In the genomic region with DNA sequence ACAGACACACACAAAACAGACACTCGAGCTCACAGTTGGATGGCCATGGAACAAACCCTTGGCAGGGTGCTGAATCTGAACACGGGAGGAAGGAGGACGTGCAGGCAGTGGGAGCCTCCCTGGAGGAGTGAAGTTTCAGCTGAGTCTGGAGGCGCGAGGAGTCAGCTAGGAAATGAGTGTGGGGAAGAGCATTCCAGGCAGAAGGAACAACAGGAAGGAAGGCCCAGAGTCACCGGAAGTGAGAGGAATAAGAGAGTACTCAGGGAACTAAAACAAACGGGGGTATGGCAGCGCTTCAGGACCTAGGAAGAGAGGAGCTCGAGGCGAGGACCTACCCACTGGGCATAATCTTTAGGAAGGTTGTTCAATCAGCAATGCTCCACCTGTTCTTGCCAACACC, we compare ENCODE assay signal across 25 cellular contexts.
A peak's percentile ranks its signal among the peaks of the same experiment; 100 is the strongest.
DNase-seq lines count a peak whose midpoint lies in the region; ATAC-seq and TF ChIP-seq lines count a peak whose summit lies in the region.
"Had no signal": no experiment of that assay in that cellular context is flagged by ENCODE, and none has a peak within 500 bp of the region (broad histone marks: within the 10 kb centered on the region; RNA-seq: fewer than 3 reads in every experiment).

No MANE protein-coding gene starts in this region.

- H3K4me3 ChIP-seq in BLaER1, result no peak overlapping the region
- H3K4me3 ChIP-seq in Loucy (ENCODE audit: low read length, poor library complexity, severe bottlenecking), result no peak overlapping the region
- H3K4me3 ChIP-seq: prostate gland, testis had no signal

- TF ChIP-seq CTCF in Loucy (conservative IDR thresholded peaks at IDR 0.05; ENCODE audit: low read length), result no peak
- no peak for TF ChIP-seq CTCF in endothelial cell (IDR thresholded peaks at IDR 0.05; ENCODE audit: unreplicated experiment)

- H3K9ac ChIP-seq in BLaER1, result no peak overlapping the region
- H3K9ac ChIP-seq in Loucy (ENCODE audit: low read depth, low read length, poor library complexity, severe bottlenecking), result no peak overlapping the region

- H3K9me3 Mint-ChIP-seq in T-helper 1 cell treated with Interleukin-12 subunit alpha and Interleukin-12 subunit beta and Interleukin-4 antibody, amounts not matched to agents 30 μg/mL and 1 μg/mL, for 36 hours, result no peaks in the 10 kb centered on the region
- peaks cover 0 to 2% of the 10 kb centered on the region in 2 donors for H3K9me3 Mint-ChIP-seq in effector memory CD8-positive, alpha-beta T cell
- no peaks in the 10 kb centered on the region for H3K9me3 Mint-ChIP-seq in endothelial cell (ENCODE audit: unreplicated experiment)
- H3K9me3 Mint-ChIP-seq: dendritic cell treated with granulocyte-macrophage colony-stimulating factor and Interleukin-4, amounts not matched to agents 40 ng/mL and 50 ng/mL, for 4 days had no signal

- H3K9me3 ChIP-seq in BLaER1 (peaks cover 15% of the 10 kb centered on the region), Loucy (ENCODE audit: insufficient read depth, low read depth, low read length) (no peaks in the 10 kb centered on the region)
- H3K9me3 ChIP-seq: prostate gland, testis had no signal

- H3K4me2 ChIP-seq in BLaER1 (peak overlapping the region; percentile 49), Loucy (ENCODE audit: low read depth, low read length, poor library complexity, severe bottlenecking) (peak overlapping the region; percentile 71)

- H3K36me3 ChIP-seq in BLaER1 (no peaks in the 10 kb centered on the region), Loucy (ENCODE audit: insufficient read depth, low read length) (no peaks in the 10 kb centered on the region)
- H3K36me3 ChIP-seq: prostate gland had no signal

- peak overlapping the region; percentile 38 for H3K4me3 Mint-ChIP-seq in T-helper 1 cell treated with Interleukin-12 subunit alpha and Interleukin-12 subunit beta and Interleukin-4 antibody, amounts not matched to agents 30 μg/mL and 1 μg/mL, for 36 hours
- peak overlapping the region; percentile 79 to 89 for H3K4me3 Mint-ChIP-seq in effector memory CD8-positive, alpha-beta T cell
- no peak overlapping the region for H3K4me3 Mint-ChIP-seq in endothelial cell (ENCODE audit: unreplicated experiment)
- H3K4me3 Mint-ChIP-seq: dendritic cell treated with granulocyte-macrophage colony-stimulating factor and Interleukin-4, amounts not matched to agents 40 ng/mL and 50 ng/mL, for 4 days had no signal

- H3F3A ChIP-seq in Loucy (ENCODE audit: low read depth), result peaks cover 5% of the 10 kb centered on the region; the same call in 1 of the 2 replicates

- no peak for ATAC-seq in effector memory CD8-positive, alpha-beta T cell (replicated peaks)
- ATAC-seq: left lobe of liver had no signal

- 0 out of 2 replicates have a peak, but pooled peaks cover 3% of the 10 kb centered on the region for H3K27me3 ChIP-seq in BLaER1
- no peaks in the 10 kb centered on the region for H3K27me3 ChIP-seq in Loucy (ENCODE audit: insufficient read depth, low read length, poor library complexity, severe bottlenecking)
- H3K27me3 ChIP-seq: testis had no signal

- H3K27ac ChIP-seq in BLaER1, result no peak overlapping the region
- H3K27ac ChIP-seq: 22Rv1, prostate gland, testis had no signal

- peak overlapping the region; percentile 39 for H3K27ac Mint-ChIP-seq in T-helper 1 cell treated with Interleukin-12 subunit alpha and Interleukin-12 subunit beta and Interleukin-4 antibody, amounts not matched to agents 30 μg/mL and 1 μg/mL, for 36 hours
- peak overlapping the region; percentile 80 to 85 for H3K27ac Mint-ChIP-seq in effector memory CD8-positive, alpha-beta T cell
- no peak overlapping the region for H3K27ac Mint-ChIP-seq in endothelial cell (ENCODE audit: unreplicated experiment)
- H3K27ac Mint-ChIP-seq: dendritic cell treated with granulocyte-macrophage colony-stimulating factor and Interleukin-4, amounts not matched to agents 40 ng/mL and 50 ng/mL, for 4 days; IgD-negative memory B cell had no signal

- H3K4me1 Mint-ChIP-seq in T-helper 1 cell treated with Interleukin-12 subunit alpha and Interleukin-12 subunit beta and Interleukin-4 antibody, amounts not matched to agents 30 μg/mL and 1 μg/mL, for 36 hours (ENCODE audit: low read depth), result peaks cover 59% of the 10 kb centered on the region
- H3K4me1 Mint-ChIP-seq in effector memory CD8-positive, alpha-beta T cell (ENCODE audit: low read depth in 2 of 2), result peaks cover 50 to 76% of the 10 kb centered on the region in 2 donors
- H3K4me1 Mint-ChIP-seq in endothelial cell (ENCODE audit: unreplicated experiment), result peaks cover 5% of the 10 kb centered on the region

- H4K20me1 ChIP-seq in BLaER1 (no peaks in the 10 kb centered on the region), Loucy (ENCODE audit: insufficient read depth, low read length, poor library complexity, severe bottlenecking) (no peaks in the 10 kb centered on the region)

- no peak overlapping the region for H2AFZ ChIP-seq in Loucy (ENCODE audit: low read length)

- no peaks in the 10 kb centered on the region for H3K9me2 ChIP-seq in Loucy (replicated peaks; ENCODE audit: low read depth, low read length)

- H3K36me3 Mint-ChIP-seq in T-helper 1 cell treated with Interleukin-12 subunit alpha and Interleukin-12 subunit beta and Interleukin-4 antibody, amounts not matched to agents 30 μg/mL and 1 μg/mL, for 36 hours (ENCODE audit: low read depth), result peaks cover 4% of the 10 kb centered on the region
- peaks cover 10% of the 10 kb centered on the region for H3K36me3 Mint-ChIP-seq in effector memory CD8-positive, alpha-beta T cell (ENCODE audit: insufficient read depth)
- H3K36me3 Mint-ChIP-seq in endothelial cell (ENCODE audit: low read depth, unreplicated experiment), result no peaks in the 10 kb centered on the region
- H3K36me3 Mint-ChIP-seq: IgD-negative memory B cell had no signal

- DNase-seq in T-helper 1 cell, result no peak
- no peak for DNase-seq in effector memory CD8-positive, alpha-beta T cell
- no peak for DNase-seq in endothelial cell (ENCODE audit: low spot score)
- DNase-seq in stimulated activated CD4-positive, alpha-beta T cell treated with anti-CD3 and anti-CD28 coated beads, Interleukin-2, amount 100 ng/mL, for 48 hours, result no peak
- DNase-seq in GF-D8 (lab: John Stamatoyannopoulos, UW), result no peak
- DNase-seq: activated CD4-positive, CD25-positive, alpha-beta regulatory T cell treated with anti-CD3 and anti-CD28 coated beads, Interleukin-2, amount 50 U/mL, for 72 hours; central memory CD4-positive, alpha-beta T cell; H7; hypothalamus; mesenchymal stem cell; NCI-H1105; NCI-H2029; NCI-H69; nucleus accumbens; stimulated activated CD4-positive, alpha-beta T cell treated with anti-CD3 and anti-CD28 coated beads, Interleukin-15, amount 100 ng/mL, for 24 hours; stimulated activated naive CD4-positive, alpha-beta T cell treated with Interleukin-2 at 50 U/mL for 16 hours; testis had no signal

- H3K27me3 Mint-ChIP-seq in T-helper 1 cell treated with Interleukin-12 subunit alpha and Interleukin-12 subunit beta and Interleukin-4 antibody, amounts not matched to agents 30 μg/mL and 1 μg/mL, for 36 hours (ENCODE audit: low read depth), result peaks cover 5% of the 10 kb centered on the region
- no peaks in the 10 kb centered on the region for H3K27me3 Mint-ChIP-seq in effector memory CD8-positive, alpha-beta T cell
- peaks cover 5% of the 10 kb centered on the region for H3K27me3 Mint-ChIP-seq in endothelial cell (ENCODE audit: unreplicated experiment)

- H3K4me1 ChIP-seq in BLaER1 (peaks cover 76% of the 10 kb centered on the region), Loucy (ENCODE audit: insufficient read depth, low read length, poor library complexity, severe bottlenecking) (peaks cover 37% of the 10 kb centered on the region)
- H3K4me1 ChIP-seq: prostate gland, testis had no signal

- no peaks in the 10 kb centered on the region for H3K79me2 ChIP-seq in Loucy (ENCODE audit: insufficient read depth, low read length)
